ENCODE assay signal across 8 cellular contexts in genomic region chr17:16745492-16746203, GRCh38. TPM values are rescaled to one million over a fixed set of nuclear protein-coding genes. Genes with fewer than 3 reads are reported as not detected.
DNase-seq lines count a peak whose midpoint lies in the region; ATAC-seq and TF ChIP-seq lines count a peak whose summit lies in the region.
"Not testable (repeated sequence)": the region's sequence is repeated elsewhere in the genome, so short reads cannot be mapped to it uniquely, and the experiment has no call there.

No MANE protein-coding gene starts in this region.

- H3K79me2 ChIP-seq in GM23338 (replicated peaks; ENCODE audit: insufficient read depth); PC-3 (ENCODE audit: low read length): not testable (repeated sequence)

- H3K4me1 Mint-ChIP-seq in CD4-positive, alpha-beta T cell (ENCODE audit: low read depth); activated naive CD8-positive, alpha-beta T cell treated with anti-CD3 and anti-CD28 coated beads, Interleukin-2, amount 50 U/mL, for 24 hours: not testable (repeated sequence)
- H3K4me1 Mint-ChIP-seq in GM23338 (peaks cover 14% of the 10 kb centered on the region; the same call in 2 of the 3 replicates), endothelial cell (ENCODE audit: unreplicated experiment) (peaks cover 11% of the 10 kb centered on the region), neural crest cell (peaks cover 10% of the 10 kb centered on the region)

- H3K27ac ChIP-seq in CD4-positive, alpha-beta T cell (ENCODE audit: low read depth, low read length); GM23338 (ENCODE audit: low read depth); PC-3 (ENCODE audit: low read length): not testable (repeated sequence)

- not testable (repeated sequence) for H3K27ac Mint-ChIP-seq in CD4-positive, alpha-beta T cell; GM23338; activated naive CD8-positive, alpha-beta T cell treated with anti-CD3 and anti-CD28 coated beads, Interleukin-2, amount 50 U/mL, for 24 hours; endothelial cell (ENCODE audit: unreplicated experiment); neural crest cell (ENCODE audit: unreplicated experiment)

- TF ChIP-seq CTCF in CD4-positive, alpha-beta T cell (IDR thresholded peaks at IDR 0.05); GM23338 (conservative IDR thresholded peaks at IDR 0.05; ENCODE audit: low read depth in 2 of 2); PC-3 (conservative IDR thresholded peaks at IDR 0.05; ENCODE audit: low read depth, low read length); endothelial cell (IDR thresholded peaks at IDR 0.05; ENCODE audit: unreplicated experiment); neural crest cell (conservative IDR thresholded peaks at IDR 0.05): not testable (repeated sequence)

- not testable (repeated sequence) for BruUV-seq in PC-3 (replicated peaks; lab: Mats Ljungman, UMichigan)

- H3K4me1 ChIP-seq in GM23338 (ENCODE audit: insufficient read depth); PC-3 (ENCODE audit: insufficient read depth, low read length): not testable (repeated sequence)

- DNase-seq in CD4-positive, alpha-beta T cell; activated naive CD8-positive, alpha-beta T cell treated with anti-CD3 and anti-CD28 coated beads, Interleukin-2, amount 50 U/mL, for 24 hours: not testable (repeated sequence)
- peak; percentile 76 for DNase-seq in GM23338 (ENCODE audit: low spot score)
- peak; percentile 4 for DNase-seq in PC-3
- DNase-seq in endothelial cell (ENCODE audit: low spot score), result peak; percentile 9
- DNase-seq in inferior parietal cortex (ENCODE audit: extremely low spot score), result peak; percentile 4
- peak; percentile 6 for DNase-seq in neural crest cell (ENCODE audit: low read depth, low spot score)
- DNase-seq in stimulated activated naive CD8-positive, alpha-beta T cell treated with anti-CD3 and anti-CD28 coated beads, Interleukin-15, Interleukin-2, amounts not matched to agents 100 U/mL and 50 U/mL, for 24 hours, result peak; percentile 3

- not testable (repeated sequence) for H3K9me2 ChIP-seq in GM23338 (ENCODE audit: insufficient read depth); PC-3 (replicated peaks; ENCODE audit: low read length)

- intact Hi-C loops in CD4-positive, alpha-beta T cell (cut with DNase I, micrococcal nuclease); PC-3 (cut with micrococcal nuclease): not testable (repeated sequence)

- H3K36me3 Mint-ChIP-seq in CD4-positive, alpha-beta T cell (ENCODE audit: low read depth); GM23338 (ENCODE audit: low read depth); activated naive CD8-positive, alpha-beta T cell treated with anti-CD3 and anti-CD28 coated beads, Interleukin-2, amount 50 U/mL, for 24 hours (ENCODE audit: low read depth); endothelial cell (ENCODE audit: low read depth, unreplicated experiment); neural crest cell (ENCODE audit: low read depth): not testable (repeated sequence)

- H3F3A ChIP-seq in GM23338 (replicated peaks; ENCODE audit: low read depth); PC-3 (ENCODE audit: low read length, unreplicated experiment): not testable (repeated sequence)

- not testable (repeated sequence) for H3K9me3 Mint-ChIP-seq in CD4-positive, alpha-beta T cell; GM23338; activated naive CD8-positive, alpha-beta T cell treated with anti-CD3 and anti-CD28 coated beads, Interleukin-2, amount 50 U/mL, for 24 hours; endothelial cell (ENCODE audit: unreplicated experiment); neural crest cell

- H3K36me3 ChIP-seq in GM23338 (ENCODE audit: insufficient read depth); PC-3 (ENCODE audit: low read depth, low read length): not testable (repeated sequence)

- peaks cover 50% of the 10 kb centered on the region for H3K27me3 Mint-ChIP-seq in CD4-positive, alpha-beta T cell
- H3K27me3 Mint-ChIP-seq in GM23338 (ENCODE audit: insufficient read depth, low read depth, poor library complexity); endothelial cell (ENCODE audit: unreplicated experiment): not testable (repeated sequence)
- H3K27me3 Mint-ChIP-seq in activated naive CD8-positive, alpha-beta T cell treated with anti-CD3 and anti-CD28 coated beads, Interleukin-2, amount 50 U/mL, for 24 hours, result peaks cover 21% of the 10 kb centered on the region
- peaks cover 54% of the 10 kb centered on the region for H3K27me3 Mint-ChIP-seq in neural crest cell (ENCODE audit: low read depth)

- H3K4me2 ChIP-seq in GM23338, result peak overlapping the region; percentile 76
- not testable (repeated sequence) for H3K4me2 ChIP-seq in PC-3 (ENCODE audit: low read length)

- not testable (repeated sequence) for H4K20me1 ChIP-seq in GM23338 (replicated peaks; ENCODE audit: insufficient read depth); PC-3 (ENCODE audit: low read length)

- peak overlapping the region; percentile 27 for H3K4me3 Mint-ChIP-seq in CD4-positive, alpha-beta T cell
- H3K4me3 Mint-ChIP-seq in GM23338 (peak overlapping the region; percentile 70), endothelial cell (ENCODE audit: unreplicated experiment) (peak overlapping the region; percentile 83), neural crest cell (peak overlapping the region; percentile 4)
- peak overlapping the region; percentile 37 for H3K4me3 Mint-ChIP-seq in activated naive CD8-positive, alpha-beta T cell treated with anti-CD3 and anti-CD28 coated beads, Interleukin-2, amount 50 U/mL, for 24 hours

- not testable (repeated sequence) for H3K9ac ChIP-seq in PC-3 (ENCODE audit: low read length)

- not testable (repeated sequence) for ATAC-seq in CD4-positive, alpha-beta T cell (ENCODE audit: poor library complexity); PC-3
- peak; percentile 95 for ATAC-seq in GM23338
- peak; percentile 15 for ATAC-seq in activated naive CD8-positive, alpha-beta T cell treated with anti-CD3 and anti-CD28 coated beads, Interleukin-2, amount 50 U/mL, for 24 hours
- peak; percentile 23 for ATAC-seq in stimulated activated naive CD8-positive, alpha-beta T cell treated with anti-CD3 and anti-CD28 coated beads, Interleukin-15, Interleukin-2, amounts not matched to agents 100 U/mL and 50 U/mL, for 24 hours

- peak overlapping the region; percentile 43 for H3K4me3 ChIP-seq in GM23338
- H3K4me3 ChIP-seq in PC-3 (ENCODE audit: low read length), result not testable (repeated sequence)

- H3K27me3 ChIP-seq in CD4-positive, alpha-beta T cell (ENCODE audit: control insufficient read depth, insufficient read depth, low read length); PC-3 (ENCODE audit: low read length): not testable (repeated sequence)
- H3K27me3 ChIP-seq in GM23338 (ENCODE audit: insufficient read depth), result peaks cover 29% of the 10 kb centered on the region

- POLR2A ChIA-PET in CD4-positive, alpha-beta T cell (lab: Charles Lee); PC-3 (lab: Charles Lee; ENCODE audit: unreplicated experiment): not testable (repeated sequence)

- H2AFZ ChIP-seq in GM23338; PC-3 (ENCODE audit: low read length): not testable (repeated sequence)

- H3K9me3 ChIP-seq in CD4-positive, alpha-beta T cell (ENCODE audit: control insufficient read depth, low read length); PC-3 (ENCODE audit: low read length): not testable (repeated sequence)

- CTCF ChIA-PET in CD4-positive, alpha-beta T cell (lab: Charles Lee); PC-3 (lab: Charles Lee): not testable (repeated sequence)

RNA-seq across cellular contexts. Expression of gene CCDC144A, which starts 55.6 kb away (rescaled TPM):
- total RNA-seq in CD4-positive, alpha-beta T cell, result 10 to 100 TPM; 10.1 to 11.1 TPM
- total RNA-seq in GM23338 (2014; rRNA removed; shearing (Covaris generic)), result 3.2 and 4.2 TPM in 2 replicates
- polyA plus RNA-seq in GM23338 (2016; fragmentation: Nextera tagmentation; extraction: Ambion mirVana), result 5.5 and 13.9 TPM in 2 replicates
- total RNA-seq in PC-3 (2014; rRNA removed), result 0.15 and 0.17 TPM in 2 replicates
- total RNA-seq in endothelial cell (ENCODE audit: unreplicated experiment), result 0.90 TPM
- total RNA-seq in neural crest cell, result 1.3 and 1.6 TPM in 2 replicates

Comparison
In these comparisons a context has a peak if more than half of its experiments do, and no peak if none do; other contexts are left out.
1. H3K4me3 Mint-ChIP-seq: peak in every context shown above with its lines; median percentile 83 in endothelial cell; 70 in GM23338; 37 in activated naive CD8-positive, alpha-beta T cell treated with anti-CD3 and anti-CD28 coated beads, Interleukin-2, amount 50 U/mL, for 24 hours; 27 in CD4-positive, alpha-beta T cell; 4 in neural crest cell.